Comparison of ENCODE assay signal across 8 cellular contexts in the genomic region with DNA sequence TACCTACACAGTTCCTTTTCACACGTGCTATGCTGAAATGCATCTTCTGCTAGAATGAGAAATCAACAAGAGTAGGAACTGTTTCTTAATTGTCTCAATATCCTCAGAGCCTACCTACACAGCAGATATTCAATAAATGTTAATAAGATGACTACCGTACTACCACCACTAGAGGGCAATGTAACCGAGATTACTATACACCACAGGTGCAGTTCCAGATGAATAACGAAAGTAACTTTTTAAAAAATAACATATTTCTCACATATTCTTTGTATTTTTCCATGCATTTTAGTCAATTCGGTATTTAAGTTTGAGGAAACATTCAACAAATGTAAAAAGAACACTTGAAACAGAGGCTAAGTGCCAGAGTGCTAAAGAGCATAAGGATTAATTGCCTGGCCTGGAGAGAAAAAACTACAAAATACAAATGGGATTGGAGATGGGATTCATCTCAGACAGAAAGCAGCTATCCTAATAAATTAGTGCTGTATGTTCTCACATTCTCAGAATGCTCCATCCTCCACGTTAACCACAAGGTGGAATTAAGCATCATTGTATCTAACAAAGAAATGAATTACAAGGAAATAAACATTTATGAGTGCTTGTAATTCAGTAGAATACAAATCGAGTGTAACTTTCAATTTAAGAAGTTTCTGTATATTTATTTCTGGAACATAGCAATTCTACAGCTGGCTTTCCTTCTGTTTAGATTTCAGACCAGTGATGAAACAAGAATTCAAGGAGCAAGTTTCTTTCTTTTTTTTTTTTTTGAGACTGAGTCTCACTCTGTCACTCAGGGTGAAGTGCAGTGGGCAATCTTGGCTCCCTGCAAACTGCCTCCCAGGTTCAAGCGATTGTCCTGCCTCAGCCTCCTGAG. TPM values are rescaled to one million over a fixed set of nuclear protein-coding genes. Genes with fewer than 3 reads are reported as not detected.
DNase-seq lines count a peak whose midpoint lies in the region; ATAC-seq, FAIRE-seq and TF ChIP-seq lines count a peak whose summit lies in the region.

No MANE protein-coding gene starts in this region.

- no peaks in the 10 kb centered on the region for H3K36me3 Mint-ChIP-seq in activated naive CD4-positive, alpha-beta T cell treated with anti-CD3 and anti-CD28 coated beads, Interleukin-2, amount 50 U/mL, for 72 hours
- H3K36me3 Mint-ChIP-seq in GM23338 (ENCODE audit: low read depth) = no peaks in the 10 kb centered on the region
- H3K36me3 Mint-ChIP-seq in naive B cell = no peaks in the 10 kb centered on the region

- no peak overlapping the region for H3K4me2 ChIP-seq in GM23338

- no peak overlapping the region for H3K4me3 ChIP-seq in GM23338

- POLR2A ChIA-PET in RWPE1 (lab: Yijun Ruan, JAX; ENCODE audit: low non-redundant PET) = no interaction called here

- no peak overlapping the region for H3K27ac ChIP-seq in GM23338 (ENCODE audit: low read depth)
- no peak overlapping the region for H3K27ac ChIP-seq in RWPE1

- H3K27me3 Mint-ChIP-seq in GM23338 (ENCODE audit: insufficient read depth, low read depth, poor library complexity) (peaks cover 4% of the 10 kb centered on the region), naive B cell (peaks cover 31 to 38% (median 33%) of the 10 kb centered on the region in 3 donors)

- H4K20me1 ChIP-seq in GM23338 (replicated peaks; ENCODE audit: insufficient read depth) = no peaks in the 10 kb centered on the region

- no peak overlapping the region for H3K4me3 Mint-ChIP-seq in GM23338
- H3K4me3 Mint-ChIP-seq in naive B cell = no peak overlapping the region

- DNase-seq in activated naive CD4-positive, alpha-beta T cell treated with anti-CD3 and anti-CD28 coated beads, Interleukin-2, amount 50 U/mL, for 72 hours (ENCODE audit: low spot score in 2 of 2) = peak in 1 of 2 donors; percentile 22
- no peak for DNase-seq in activated naive CD4-positive, alpha-beta T cell (lab: John Stamatoyannopoulos, UW)
- peak; percentile 85 for DNase-seq in GM23338 (ENCODE audit: low spot score)
- DNase-seq in LHCN-M2 (ENCODE audit: low read depth) = peak; percentile 62
- peak; percentile 54 for DNase-seq in RWPE1 (ENCODE audit: low spot score)
- peak; percentile 63 for DNase-seq in naive B cell
- no peak for DNase-seq in stimulated activated CD4-positive, alpha-beta T cell treated with anti-CD3 and anti-CD28 coated beads, Interleukin-15, amount 100 ng/mL, for 24 hours

- H3K4me1 Mint-ChIP-seq in GM23338 (no peaks in the 10 kb centered on the region), naive B cell (peaks cover 0 to 7% (median 0%) of the 10 kb centered on the region in 3 donors)

- ATAC-seq in activated naive CD4-positive, alpha-beta T cell treated with anti-CD3 and anti-CD28 coated beads, Interleukin-2, amount 50 U/mL, for 72 hours = peak; percentile 89
- peak; percentile 83 for ATAC-seq in GM23338
- ATAC-seq in naive B cell (ENCODE audit: low read depth in 2 of 2) = peak; percentile 93 to 96

- H3K4me1 ChIP-seq in GM23338 (ENCODE audit: insufficient read depth) = no peaks in the 10 kb centered on the region

- peak overlapping the region in 1 of 2 donors; percentile 55 for H3K27ac Mint-ChIP-seq in activated naive CD4-positive, alpha-beta T cell treated with anti-CD3 and anti-CD28 coated beads, Interleukin-2, amount 50 U/mL, for 72 hours
- H3K27ac Mint-ChIP-seq in GM23338 (no peak overlapping the region), naive B cell (no peak overlapping the region)

- H3K9me3 Mint-ChIP-seq in activated naive CD4-positive, alpha-beta T cell treated with anti-CD3 and anti-CD28 coated beads, Interleukin-2, amount 50 U/mL, for 72 hours = no peaks in the 10 kb centered on the region
- H3K9me3 Mint-ChIP-seq in GM23338 = no peaks in the 10 kb centered on the region
- H3K9me3 Mint-ChIP-seq in naive B cell = no peaks in the 10 kb centered on the region

- CTCF ChIA-PET in RWPE1 (lab: Yijun Ruan, JAX) = interaction anchor here (0.5 to 1.6 kb wide), 9 partner anchors 11 to 1103 kb away, joined by 3 to 11 read pairs (median 3); no protein-coding TSS in a partner anchor

- TF ChIP-seq CTCF in GM23338 (conservative IDR thresholded peaks at IDR 0.05; ENCODE audit: low read depth in 2 of 2) (peak; percentile 64 to 72), RWPE1 (conservative IDR thresholded peaks at IDR 0.05; ENCODE audit: low read depth) (peak; percentile 73)

- H3F3A ChIP-seq in GM23338 (replicated peaks; ENCODE audit: low read depth) = no peaks in the 10 kb centered on the region

- no peaks in the 10 kb centered on the region for H3K27me3 ChIP-seq in GM23338 (ENCODE audit: insufficient read depth)

- FAIRE-seq in endometrium (lab: Jason Lieb, UNC) = peak; percentile 93

- no peaks in the 10 kb centered on the region for H3K9me2 ChIP-seq in GM23338 (ENCODE audit: insufficient read depth)

- H3K36me3 ChIP-seq in GM23338 (ENCODE audit: insufficient read depth) = no peaks in the 10 kb centered on the region

- H3K79me2 ChIP-seq in GM23338 (replicated peaks; ENCODE audit: insufficient read depth) = no peaks in the 10 kb centered on the region

- H2AFZ ChIP-seq in GM23338 = peak overlapping the region; percentile 1; the same call in 1 of the 2 replicates

TF ChIP-seq in GM23338, 12 proteins besides CTCF, POLR2A, EP300 and RAD21:
- TF ChIP-seq EZH2 (IDR thresholded peaks at IDR 0.05; ENCODE audit: low read depth, unreplicated experiment) = no peak
- no peak for TF ChIP-seq JUNB (IDR thresholded peaks at IDR 0.05; ENCODE audit: unreplicated experiment)
TF ChIP-seq in GM23338: peak in this region for 0.

RNA-seq across cellular contexts. Expression of a gene that starts 20.3 kb away (rescaled TPM):
- 1 to 10 TPM; 3.0 to 6.0 TPM for total RNA-seq in activated naive CD4-positive, alpha-beta T cell treated with anti-CD3 and anti-CD28 coated beads, Interleukin-2, amount 50 U/mL, for 72 hours
- total RNA-seq in GM23338 (2014; rRNA removed; shearing (Covaris generic)) = 14.4 and 18.2 TPM in 2 replicates
- 6.2 and 8.5 TPM in 2 replicates for polyA plus RNA-seq in GM23338 (2016; fragmentation: Nextera tagmentation; extraction: Ambion mirVana)
- 20.6 and 21.4 TPM in 2 replicates for total RNA-seq in LHCN-M2 (2014; rRNA removed)
- 1.8 TPM for polyA plus RNA-seq in LHCN-M2 (2012)
- 1 to 10 TPM in 4 of 6 donors, under 1 TPM in 1, not detected in 1; 0.96 to 1.9 (median 1.8) TPM for polyA plus RNA-seq in naive B cell (ENCODE audit: low read depth in 6 of 6)

Comparison
In these comparisons a context has a peak if more than half of its experiments do, and no peak if none do; other contexts are left out.
1. DNase-seq: peak in GM23338 (single experiment), LHCN-M2 (single experiment), RWPE1 (single experiment) and naive B cell (single experiment); none in activated naive CD4-positive, alpha-beta T cell (0 of 4) and stimulated activated CD4-positive, alpha-beta T cell treated with anti-CD3 and anti-CD28 coated beads, Interleukin-15, amount 100 ng/mL, for 24 hours (single experiment).
2. Peak in every context shown above with its lines, with median percentiles within 50 percentile points of each other: ATAC-seq.